ENCODE assay signal across 20 cellular contexts in genomic region chr9:117121331-117121730, GRCh38.
A peak's percentile ranks its signal among the peaks of the same experiment; 100 is the strongest.
DNase-seq lines count a peak whose midpoint lies in the region; FAIRE-seq and TF ChIP-seq lines count a peak whose summit lies in the region.
"Had no signal": no experiment of that assay in that cellular context is flagged by ENCODE, and none has a peak within 500 bp of the region (broad histone marks: within the 10 kb centered on the region; RNA-seq: fewer than 3 reads in every experiment).

No MANE protein-coding gene starts in this region.

- H3K36me3 ChIP-seq in prostate gland = no peaks in the 10 kb centered on the region
- no peaks in the 10 kb centered on the region for H3K36me3 ChIP-seq in small intestine (ENCODE audit: control insufficient read depth in 2 of 2, insufficient read depth in 2 of 2, low read length in 2 of 2)
- no peaks in the 10 kb centered on the region for H3K36me3 ChIP-seq in mammary epithelial cell (ENCODE audit: insufficient read depth, low read length)
- H3K36me3 ChIP-seq: HAP-1 had no signal

- no peak for FAIRE-seq in small intestine (lab: Jason Lieb, UNC)
- FAIRE-seq: G401.6, HepG2, RCC 7860 had no signal

- H3K4me1 ChIP-seq in prostate gland (replicated peaks) = no peaks in the 10 kb centered on the region
- H3K4me1 ChIP-seq in small intestine (ENCODE audit: control insufficient read depth in 2 of 2, insufficient read depth in 1 of 2, low read depth in 1 of 2, low read length in 1 of 2) = no peaks in the 10 kb centered on the region
- peaks cover 10% of the 10 kb centered on the region for H3K4me1 ChIP-seq in mammary epithelial cell (ENCODE audit: insufficient read depth, low read length)
- H3K4me1 ChIP-seq: HAP-1 had no signal

- H2AFZ ChIP-seq in mammary epithelial cell (ENCODE audit: low read depth, low read length) = no peak overlapping the region

- no peaks in the 10 kb centered on the region for H3K79me2 ChIP-seq in mammary epithelial cell (ENCODE audit: insufficient read depth, low read length)

- no peaks in the 10 kb centered on the region for H3K27me3 ChIP-seq in prostate gland (replicated peaks; ENCODE audit: insufficient read depth)
- no peaks in the 10 kb centered on the region for H3K27me3 ChIP-seq in small intestine (ENCODE audit: control insufficient read depth in 2 of 2, insufficient read depth in 2 of 2, low read length in 2 of 2)
- no peaks in the 10 kb centered on the region for H3K27me3 ChIP-seq in mammary epithelial cell (ENCODE audit: insufficient read depth, low read length)

- peak; percentile 8 for DNase-seq in DMS 273 (lab: John Stamatoyannopoulos, UW; ENCODE audit: unreplicated experiment)
- DNase-seq in DMS 273 treated with DMSO at 0.1 percent for 48 hours (lab: John Stamatoyannopoulos, UW) = no peak
- DNase-seq in G401 (ENCODE audit: low spot score) = peak; percentile 77
- DNase-seq in cerebellar cortex (ENCODE audit: low spot score) = peak; percentile 72
- peak; percentile 12 for DNase-seq in prostate gland (ENCODE audit: low spot score)
- no peak for DNase-seq in activated CD4-positive, alpha-beta T cell treated with anti-CD3 and anti-CD28 coated beads for 4 hours
- DNase-seq in small intestine = no peak
- no peak for DNase-seq in mammary epithelial cell
- DNase-seq: CD4-positive, alpha-beta T cell; KBM-7; NCI-H1436; NCI-H2081; NCI-H345; NCI-H526; NK-92 treated with Interleukin-12 subunit alpha and Interleukin-12 subunit beta, amount 100 ng/mL, for 24 hours had no signal

- no TSS peak for BruUV-seq in mammary epithelial cell (replicated peaks; lab: Mats Ljungman, UMichigan)

- TF ChIP-seq CTCF in prostate gland (IDR thresholded peaks at IDR 0.05) = no peak
- TF ChIP-seq CTCF in mammary epithelial cell (conservative IDR thresholded peaks at IDR 0.05 in 1 of 2, IDR thresholded peaks at IDR 0.05 in 1 of 2; ENCODE audit: extremely low read depth in 1 of 2, insufficient read depth in 1 of 2, low read depth in 1 of 2, low read length in 2 of 2) = no peak

- H3K4me2 ChIP-seq in mammary epithelial cell (ENCODE audit: insufficient read depth, low read depth, low read length) = no peak overlapping the region

- in situ Hi-C loops in G401 (cut with HindIII; ENCODE audit: low sequenced_read_pairs) = no loop called here
- in situ Hi-C loops in mammary epithelial cell (cut with MboI; ENCODE audit: low sequenced_read_pairs in 2 of 2) = no loop called here

- no peak overlapping the region for H3K9ac ChIP-seq in mammary epithelial cell (ENCODE audit: insufficient read depth, low read length)

- no peak overlapping the region for H3K27ac ChIP-seq in prostate gland
- no peak overlapping the region for H3K27ac ChIP-seq in small intestine (ENCODE audit: low read depth in 1 of 2, low read length in 1 of 2)
- H3K27ac ChIP-seq in mammary epithelial cell (ENCODE audit: insufficient read depth, low read depth, low read length) = no peak overlapping the region
- H3K27ac ChIP-seq: 22Rv1 had no signal

- CTCF ChIA-PET in mammary epithelial cell (lab: Charles Lee; ENCODE audit: low non-redundant PET) = interaction anchor here (0.7 kb wide), 1 partner anchor 10 kb away, joined by 5 read pairs; no protein-coding TSS in a partner anchor

- peaks cover 2% of the 10 kb centered on the region for H4K20me1 ChIP-seq in mammary epithelial cell (ENCODE audit: insufficient read depth, low read length)

- TF ChIP-seq POLR2A in prostate gland (IDR thresholded peaks at IDR 0.05) = no peak

- H3K9me3 ChIP-seq in prostate gland = no peaks in the 10 kb centered on the region
- no peaks in the 10 kb centered on the region for H3K9me3 ChIP-seq in small intestine (ENCODE audit: control insufficient read depth, low read depth)
- no peaks in the 10 kb centered on the region for H3K9me3 ChIP-seq in mammary epithelial cell (replicated peaks; ENCODE audit: insufficient read depth, low read length)
- H3K9me3 ChIP-seq: HAP-1 had no signal

- WGBS in prostate gland = 75% methylated on average over 2 of the region's 2 CpGs
- 73 to 82% (median 79%) methylated on average over 2 of the region's 2 CpGs for WGBS in small intestine, 3 donors
- 95% methylated on average over 2 of the region's 2 CpGs for WGBS in mammary epithelial cell (ENCODE audit: low coverage, missing lambda C conversion rate)

- intact Hi-C loops in prostate gland (cut with DNase I) = no loop called here
- intact Hi-C loops in mammary epithelial cell (cut with micrococcal nuclease) = no loop called here

- dilution Hi-C loops in mammary epithelial cell (cut with HindIII; ENCODE audit: low sequenced_read_pairs) = no loop called here

- H3K4me3 ChIP-seq in prostate gland = no peak overlapping the region
- no peak overlapping the region for H3K4me3 ChIP-seq in small intestine (ENCODE audit: low read depth in 1 of 2, low read length in 2 of 2)
- H3K4me3 ChIP-seq in mammary epithelial cell (replicated peaks in 1 of 3; ENCODE audit: insufficient read depth in 1 of 3, low read depth in 2 of 3, low read length in 3 of 3) = no peak overlapping the region
- H3K4me3 ChIP-seq: HAP-1 had no signal

Comparison
In these comparisons a context has a peak if more than half of its experiments do, and no peak if none do; other contexts are left out.
1. DNase-seq: peak in DMS 273 (single experiment), G401 (single experiment), cerebellar cortex (single experiment) and prostate gland (single experiment); none in DMS 273 treated with DMSO at 0.1 percent for 48 hours (single experiment), activated CD4-positive, alpha-beta T cell treated with anti-CD3 and anti-CD28 coated beads for 4 hours (0 of 2), small intestine (single experiment) and mammary epithelial cell (single experiment).